Comparison of ENCODE assay signal across 9 cellular contexts in the genomic region with DNA sequence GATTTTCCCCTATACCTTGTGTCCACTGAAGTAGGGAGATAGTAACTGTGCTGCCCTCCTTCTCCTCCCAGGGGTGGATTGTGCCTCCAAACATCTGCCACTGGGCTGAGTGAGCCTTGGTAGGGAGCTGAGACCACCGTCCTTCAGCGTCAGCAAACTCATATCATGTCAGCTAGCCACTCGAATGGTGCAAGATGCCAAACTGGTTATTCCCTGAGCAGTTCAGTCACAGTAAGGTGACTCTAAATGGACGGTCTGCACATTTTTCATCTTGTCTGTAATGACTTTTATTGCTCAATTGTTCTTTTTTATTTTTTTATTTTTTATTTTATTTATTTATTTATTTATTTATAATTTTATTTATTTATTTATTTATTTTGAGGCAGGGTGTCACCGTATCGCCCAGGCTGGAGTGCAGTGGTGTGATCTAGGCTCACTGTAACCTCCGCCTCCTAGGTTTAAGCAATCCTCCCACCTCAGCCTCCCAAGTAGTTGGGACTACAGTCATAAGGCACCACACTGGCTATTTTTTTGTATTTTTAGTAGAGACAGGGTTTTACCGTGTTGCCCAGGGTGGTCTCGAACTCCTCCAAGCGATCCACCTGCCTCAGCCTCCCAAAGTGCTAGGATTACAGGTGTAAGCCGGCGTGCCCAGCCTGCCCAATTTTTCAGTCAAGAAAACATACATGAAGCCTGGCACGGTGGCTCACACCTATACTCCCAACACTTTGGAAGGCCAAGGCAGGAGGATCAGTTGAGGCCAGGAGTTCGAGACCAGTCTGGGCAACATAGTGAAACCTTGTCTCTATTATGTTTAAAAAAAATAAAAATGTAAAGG. TPM values are rescaled to one million over a fixed set of nuclear protein-coding genes. Genes with fewer than 3 reads are reported as not detected.
DNase-seq lines count a peak whose midpoint lies in the region; ATAC-seq and TF ChIP-seq lines count a peak whose summit lies in the region.
"Had no signal": no experiment of that assay in that cellular context is flagged by ENCODE, and none has a peak within 500 bp of the region (broad histone marks: within the 10 kb centered on the region; RNA-seq: fewer than 3 reads in every experiment).

No MANE protein-coding gene starts in this region.

- no peaks in the 10 kb centered on the region for H4K20me1 ChIP-seq in Karpas-422 (ENCODE audit: insufficient read depth, low read depth, low read length)

- intact Hi-C loops in natural killer cell (cut with micrococcal nuclease) = loop anchor here (1.0 to 2.0 kb wide), 3 partner anchors 10 to 45 kb away; no protein-coding TSS in a partner anchor

- H2AFZ ChIP-seq in Karpas-422 (ENCODE audit: low read length) = no peak overlapping the region; the same call in 1 of the 2 replicates

- H3K9me3 Mint-ChIP-seq in chondrocyte (ENCODE audit: low read depth) (no peaks in the 10 kb centered on the region), natural killer cell (no peaks in the 10 kb centered on the region)

- TF ChIP-seq CTCF in AG04450 (IDR thresholded peaks at IDR 0.05; ENCODE audit: low read depth, low read length) = no peak
- no peak for TF ChIP-seq CTCF in chondrocyte (IDR thresholded peaks at IDR 0.05)
- TF ChIP-seq CTCF in natural killer cell (IDR thresholded peaks at IDR 0.05) = no peak

- H3K4me2 ChIP-seq in Karpas-422 (ENCODE audit: low read depth, low read length, poor library complexity, severe bottlenecking) = peak overlapping the region; percentile 68

- ATAC-seq in natural killer cell (no peak), HG03520 (IDR thresholded peaks at IDR 0.05; ENCODE audit: unreplicated experiment) (no peak)

- no peak for DNase-seq in AG04450 (ENCODE audit: low read depth, low spot score)
- DNase-seq in Karpas-422 = no peak
- peak; percentile 66 for DNase-seq in chondrocyte (ENCODE audit: low spot score)
- DNase-seq in natural killer cell = no peak
- no peak for DNase-seq in T-helper 9 cell
- no peak for DNase-seq in T1000 (lab: John Stamatoyannopoulos, UW)
- no peak for DNase-seq in GDM1 (lab: John Stamatoyannopoulos, UW)
- DNase-seq: NCI-H748 treated with DMSO at 0.1 percent for 48 hours had no signal

- POLR2A ChIA-PET in AG04450 (lab: Yijun Ruan, JAX) = interaction anchor here (1.0 kb wide), 1 partner anchor 181 kb away, joined by 3 read pairs; a partner anchor contains a TSS

- H3K4me1 ChIP-seq in Karpas-422 (ENCODE audit: low read length) = peaks cover 52% of the 10 kb centered on the region

- CTCF ChIA-PET in AG04450 (lab: Charles Lee) = no interaction called here

- no peak overlapping the region for H3K4me3 ChIP-seq in AG04450 (ENCODE audit: low read depth, low read length)
- peak overlapping the region; percentile 46 for H3K4me3 ChIP-seq in Karpas-422 (ENCODE audit: low read length)

- H3K9me2 ChIP-seq in Karpas-422 (replicated peaks; ENCODE audit: insufficient read depth, low read length) = no peaks in the 10 kb centered on the region

- H3K27ac ChIP-seq in AG04450 (ENCODE audit: low read depth, low read length) = peak overlapping the region; percentile 61
- H3K27ac ChIP-seq in Karpas-422 (ENCODE audit: low read length) = peak overlapping the region; percentile 90

- H3K27ac Mint-ChIP-seq in chondrocyte (ENCODE audit: unreplicated experiment) = peak overlapping the region; percentile 17
- peak overlapping the region; percentile 97 to 99 for H3K27ac Mint-ChIP-seq in natural killer cell

- H3K36me3 ChIP-seq in Karpas-422 (ENCODE audit: insufficient read depth, low read length) = no peaks in the 10 kb centered on the region

- no peak overlapping the region for H3K4me3 Mint-ChIP-seq in chondrocyte (ENCODE audit: unreplicated experiment)
- H3K4me3 Mint-ChIP-seq in natural killer cell = no peak overlapping the region

- H3K27me3 Mint-ChIP-seq in chondrocyte (ENCODE audit: low read depth) (no peaks in the 10 kb centered on the region), natural killer cell (ENCODE audit: low read depth in 2 of 2) (no peaks in the 10 kb centered on the region)

- H3K79me2 ChIP-seq in Karpas-422 (ENCODE audit: low read length) = 0 out of 2 replicates have a peak, but pooled peaks cover 3% of the 10 kb centered on the region

- peak overlapping the region; percentile 72 for H3K9ac ChIP-seq in Karpas-422 (ENCODE audit: low read length)

- H3K27me3 ChIP-seq in AG04450 (ENCODE audit: control insufficient read depth, insufficient read depth, low read length) (no peaks in the 10 kb centered on the region), Karpas-422 (ENCODE audit: low read length) (no peaks in the 10 kb centered on the region)

- H3K9me3 ChIP-seq in AG04450 (ENCODE audit: control insufficient read depth, insufficient read depth, low read length) = no peaks in the 10 kb centered on the region
- no peaks in the 10 kb centered on the region for H3K9me3 ChIP-seq in Karpas-422 (ENCODE audit: low read length)

- H3K36me3 Mint-ChIP-seq in chondrocyte (ENCODE audit: low read depth) (no peaks in the 10 kb centered on the region), natural killer cell (no peaks in the 10 kb centered on the region)

- H3K4me1 Mint-ChIP-seq in chondrocyte (ENCODE audit: low read depth) = peaks cover 6% of the 10 kb centered on the region
- H3K4me1 Mint-ChIP-seq in natural killer cell = peaks cover 25 to 39% of the 10 kb centered on the region in 2 donors

RNA-seq across cellular contexts. Expression of a gene that starts 8.8 kb away (rescaled TPM):
- 63.8 and 91.3 TPM in 2 replicates for polyA plus RNA-seq in AG04450 (2011; rRNA removed)
- 65.2 and 76.3 TPM in 2 replicates for polyA minus RNA-seq in AG04450 (2011; rRNA and poly(A)+ RNA removed)
- total RNA-seq in Karpas-422 (2014; rRNA removed; shearing (Covaris generic); ENCODE audit: low replicate concordance) = 91.7 and 128 TPM in 2 replicates
- total RNA-seq in chondrocyte = 220 to 240 TPM (median 221 TPM) in 3 replicates
- 100 to 1,000 TPM; 329 to 358 (median 352) TPM for total RNA-seq in natural killer cell
